8 cellular contexts compared by ENCODE assay signal in the genomic region with DNA sequence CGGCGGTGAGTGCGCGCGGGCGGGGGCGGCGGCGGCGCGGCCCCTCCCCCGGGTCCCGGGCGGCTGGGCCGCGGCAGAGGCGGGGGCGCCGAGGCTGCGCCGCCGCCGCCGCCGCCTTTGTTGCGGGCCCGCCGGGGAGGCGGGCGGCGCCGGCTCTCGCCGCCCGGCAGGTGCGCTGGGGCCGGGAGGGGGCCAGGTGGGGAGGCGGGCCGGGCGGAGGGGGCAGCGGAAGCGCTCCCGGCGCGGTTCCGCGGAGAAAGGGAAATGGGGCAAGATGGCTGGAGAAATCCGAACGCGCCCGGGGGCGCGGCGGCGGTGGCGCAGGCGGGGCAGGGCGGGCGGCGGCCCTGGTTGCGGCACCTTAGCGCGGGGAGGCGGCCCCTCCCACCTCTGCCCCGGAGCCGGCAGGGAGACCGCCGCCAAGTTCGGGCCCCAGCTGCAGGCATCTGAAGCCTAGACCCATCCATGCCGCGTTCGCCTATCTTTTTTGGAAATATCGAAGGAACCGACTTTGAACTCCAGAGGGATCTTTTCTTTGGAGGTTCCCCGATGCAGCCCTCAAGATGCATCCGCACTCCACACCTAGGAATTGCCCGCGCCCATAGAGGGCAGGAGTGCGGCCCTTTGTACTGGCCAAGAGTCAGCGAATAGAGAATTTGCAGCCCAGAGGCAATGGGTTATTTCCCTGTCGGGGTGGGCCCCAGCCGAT. TPM values are rescaled to one million over a fixed set of nuclear protein-coding genes. Genes with fewer than 3 reads are reported as not detected.
DNase-seq lines count a peak whose midpoint lies in the region; ATAC-seq and TF ChIP-seq lines count a peak whose summit lies in the region.

No MANE protein-coding gene starts in this region.

- peaks cover 12% of the 10 kb centered on the region for H3K27me3 Mint-ChIP-seq in glutamatergic neuron (ENCODE audit: unreplicated experiment)

- TF ChIP-seq POLR2A in ovary (IDR thresholded peaks at IDR 0.05) = no peak
- TF ChIP-seq POLR2A in transverse colon (IDR thresholded peaks at IDR 0.05) = no peak

- TF ChIP-seq EP300 in ovary (IDR thresholded peaks at IDR 0.05) (no peak), transverse colon (IDR thresholded peaks at IDR 0.05; ENCODE audit: low read depth) (no peak)

- H3K4me1 Mint-ChIP-seq in glutamatergic neuron (ENCODE audit: low read depth, unreplicated experiment) = peaks cover 17% of the 10 kb centered on the region

- peak overlapping the region; percentile 90 for H3K4me3 Mint-ChIP-seq in glutamatergic neuron (ENCODE audit: unreplicated experiment)

- TF ChIP-seq CTCF in glutamatergic neuron (IDR thresholded peaks at IDR 0.05; ENCODE audit: partially characterized antibody, unreplicated experiment) (no peak), ovary (IDR thresholded peaks at IDR 0.05) (no peak), transverse colon (IDR thresholded peaks at IDR 0.05) (peak in 1 of 5 experiments; percentile 14)

- intact Hi-C loops in ovary (cut with DNase I) = no loop called here
- intact Hi-C loops in transverse colon (cut with DNase I; ENCODE audit: low total_unique reads) = no loop called here

- DNase-seq in COR-L47 (lab: John Stamatoyannopoulos, UW) = peak; percentile 64
- DNase-seq in RKO (ENCODE audit: low spot score) = peak; percentile 49
- peak; percentile 32 for DNase-seq in activated gamma-delta T cell treated with anti-CD3 and anti-CD28 coated beads, Interleukin-2, amount 50 U/mL, for 16 hours (ENCODE audit: low read depth)
- peak; percentile 72 for DNase-seq in glutamatergic neuron
- peak; percentile 45 to 75 (median 64) for DNase-seq in ovary
- DNase-seq in transverse colon = peak; percentile 77

- H3K27ac ChIP-seq in ovary (peak overlapping the region; percentile 68 to 87), transverse colon (peak overlapping the region; percentile 93 to 97 (median 94))

- H3K9me3 Mint-ChIP-seq in glutamatergic neuron (ENCODE audit: unreplicated experiment) = peaks cover 11% of the 10 kb centered on the region

- peak overlapping the region; percentile 54 for H3K4me3 ChIP-seq in ovary
- H3K4me3 ChIP-seq in transverse colon = peak overlapping the region; percentile 56 to 68 (median 65)

- in situ Hi-C loops in transverse colon (cut with MboI; ENCODE audit: low pct_ligation_motif_present in 1 of 4, low pct_unique_long_range_greater_than_20kb in 1 of 4, low sequenced_read_pairs in 3 of 4) = no loop called here

- H3K27me3 ChIP-seq in ovary (no peaks in the 10 kb centered on the region), transverse colon (no peaks in the 10 kb centered on the region)

- H3K4me1 ChIP-seq in ovary (ENCODE audit: insufficient read depth) = peaks cover 5% of the 10 kb centered on the region
- H3K4me1 ChIP-seq in transverse colon = peaks cover 24 to 54% (median 44%) of the 10 kb centered on the region in 4 donors

- ATAC-seq in GM19463 (IDR thresholded peaks at IDR 0.05; ENCODE audit: unreplicated experiment) (peak; percentile 31), HG03571 (IDR thresholded peaks at IDR 0.05; ENCODE audit: unreplicated experiment) (peak; percentile 26)

- peak overlapping the region; percentile 93 for H3K27ac Mint-ChIP-seq in glutamatergic neuron (ENCODE audit: unreplicated experiment)

- no peaks in the 10 kb centered on the region for H3K36me3 Mint-ChIP-seq in glutamatergic neuron (ENCODE audit: unreplicated experiment)

- H3K9me3 ChIP-seq in ovary (no peaks in the 10 kb centered on the region), transverse colon (no peaks in the 10 kb centered on the region)

- WGBS in ovary, 3 donors = 1 to 4% (median 1%) methylated on average over 16 to 81 of the region's 82 CpGs
- 0 to 1% methylated on average over 4 to 44 of the region's 82 CpGs for WGBS in transverse colon (ENCODE audit: low coverage in 1 of 2), 2 donors

- H3K36me3 ChIP-seq in ovary (no peaks in the 10 kb centered on the region), transverse colon (peaks cover 0 to 19% (median 0%) of the 10 kb centered on the region in 4 donors)

RNA-seq across cellular contexts. Expression of a gene that starts 0.5 kb away (rescaled TPM):
- total RNA-seq in glutamatergic neuron (ENCODE audit: unreplicated experiment) = 60.3 TPM
- total RNA-seq in ovary = 10 to 100 TPM; 17.3 to 44.5 (median 41.5) TPM
- 10 to 100 TPM; 12.7 to 28.2 TPM for polyA plus RNA-seq in ovary
- total RNA-seq in transverse colon = 10 to 100 TPM; 16.8 to 29.9 (median 24.9) TPM

RNA-seq across cellular contexts. Expression of a gene that starts 36.3 kb away (rescaled TPM):
- 15.9 TPM for total RNA-seq in glutamatergic neuron (ENCODE audit: unreplicated experiment)
- total RNA-seq in ovary = 10 to 100 TPM; 10.6 to 15.0 (median 11.5) TPM
- polyA plus RNA-seq in ovary = 10 to 100 TPM in 1 of 2 donors, 1 to 10 TPM in 1; 9.8 to 13.5 TPM
- total RNA-seq in transverse colon = 10 to 100 TPM in 3 of 4 donors, 1 to 10 TPM in 1; 1.5 to 21.7 (median 12.0) TPM

Comparison
In these comparisons a context has a peak if more than half of its experiments do, and no peak if none do; other contexts are left out.
1. Peak in every context shown above with its lines: DNase-seq, ATAC-seq, H3K4me3 ChIP-seq and H3K27ac ChIP-seq.